In genomic region chr4:118682928-118683327, GRCh38 we compare ENCODE assay signal across 8 cellular contexts. TPM values are rescaled to one million over a fixed set of nuclear protein-coding genes. Genes with fewer than 3 reads are reported as not detected.
A peak's percentile ranks its signal among the peaks of the same experiment; 100 is the strongest.
DNase-seq lines count a peak whose midpoint lies in the region; ATAC-seq and TF ChIP-seq lines count a peak whose summit lies in the region.

No MANE protein-coding gene starts in this region.

- in situ Hi-C loops in mammary epithelial cell (cut with MboI; ENCODE audit: low sequenced_read_pairs in 2 of 2): no loop called here

- H2AFZ ChIP-seq in mammary epithelial cell (ENCODE audit: low read depth, low read length) (peak overlapping the region; percentile 83), neural progenitor cell (replicated peaks) (peak overlapping the region; percentile 65)

- no peak overlapping the region for H3K4me3 ChIP-seq in NB4 (ENCODE audit: low read depth, low read length)
- no peak overlapping the region for H3K4me3 ChIP-seq in mammary epithelial cell (replicated peaks in 1 of 3; ENCODE audit: insufficient read depth in 1 of 3, low read depth in 2 of 3, low read length in 3 of 3)
- H3K4me3 ChIP-seq in neural progenitor cell: no peak overlapping the region
- H3K4me3 ChIP-seq in mucosa of descending colon: no peak overlapping the region

- H3K79me2 ChIP-seq in mammary epithelial cell (ENCODE audit: insufficient read depth, low read length): peaks cover 26% of the 10 kb centered on the region
- peaks cover 27% of the 10 kb centered on the region for H3K79me2 ChIP-seq in neural progenitor cell (ENCODE audit: low read depth)

- BruUV-seq in mammary epithelial cell (replicated peaks; lab: Mats Ljungman, UMichigan): no TSS peak

- H3K9ac ChIP-seq in mammary epithelial cell (ENCODE audit: insufficient read depth, low read length): no peak overlapping the region
- no peak overlapping the region for H3K9ac ChIP-seq in neural progenitor cell

- H3K27ac ChIP-seq in mammary epithelial cell (ENCODE audit: insufficient read depth, low read depth, low read length) (no peak overlapping the region), neural progenitor cell (no peak overlapping the region)

- DNase-seq in Daoy (ENCODE audit: low read depth): peak; percentile 6
- peak; percentile 62 for DNase-seq in NB4 (ENCODE audit: low read depth)
- peak; percentile 5 for DNase-seq in mammary epithelial cell
- peak; percentile 35 for DNase-seq in neural progenitor cell (ENCODE audit: low spot score)
- no peak for DNase-seq in NCI-H128 (lab: John Stamatoyannopoulos, UW; ENCODE audit: unreplicated experiment)
- no peak for DNase-seq in UCSD-AML1 (lab: John Stamatoyannopoulos, UW; ENCODE audit: unreplicated experiment)
- no peak for DNase-seq in stimulated activated naive CD8-positive, alpha-beta T cell treated with anti-CD3 and anti-CD28 coated beads, Interleukin-15, Interleukin-2, amounts not matched to agents 100 U/mL and 50 U/mL, for 24 hours
- DNase-seq in mucosa of descending colon: no peak

- no peaks in the 10 kb centered on the region for H3F3A ChIP-seq in neural progenitor cell (ENCODE audit: low read depth)

- H3K9me3 Mint-ChIP-seq in neural progenitor cell: no peaks in the 10 kb centered on the region

- H3K27me3 Mint-ChIP-seq in neural progenitor cell (ENCODE audit: insufficient read depth, low read depth): peaks cover 2% of the 10 kb centered on the region

- H3K4me2 ChIP-seq in mammary epithelial cell (ENCODE audit: insufficient read depth, low read depth, low read length) (no peak overlapping the region), neural progenitor cell (no peak overlapping the region)

- ATAC-seq in stimulated activated naive CD8-positive, alpha-beta T cell treated with anti-CD3 and anti-CD28 coated beads, Interleukin-15, Interleukin-2, amounts not matched to agents 100 U/mL and 50 U/mL, for 24 hours: no peak
- ATAC-seq in mucosa of descending colon: no peak

- H3K27ac Mint-ChIP-seq in neural progenitor cell: no peak overlapping the region

- dilution Hi-C loops in mammary epithelial cell (cut with HindIII; ENCODE audit: low sequenced_read_pairs): no loop called here

- H3K27me3 ChIP-seq in mammary epithelial cell (ENCODE audit: insufficient read depth, low read length) (no peaks in the 10 kb centered on the region), neural progenitor cell (peaks cover 3% of the 10 kb centered on the region)

- H3K36me3 Mint-ChIP-seq in neural progenitor cell: no peaks in the 10 kb centered on the region

- CTCF ChIA-PET in mammary epithelial cell (lab: Charles Lee; ENCODE audit: low non-redundant PET): no interaction called here

- peaks cover 16% of the 10 kb centered on the region for H3K4me1 Mint-ChIP-seq in neural progenitor cell

- TF ChIP-seq POLR2A in NB4 (IDR thresholded peaks at IDR 0.05; ENCODE audit: extremely low read depth, insufficient read length): no peak

- no peaks in the 10 kb centered on the region for H3K9me3 ChIP-seq in mammary epithelial cell (replicated peaks; ENCODE audit: insufficient read depth, low read length)
- H3K9me3 ChIP-seq in neural progenitor cell (ENCODE audit: low read depth): no peaks in the 10 kb centered on the region
- no peaks in the 10 kb centered on the region for H3K9me3 ChIP-seq in mucosa of descending colon

- peaks cover 10% of the 10 kb centered on the region for H3K4me1 ChIP-seq in mammary epithelial cell (ENCODE audit: insufficient read depth, low read length)
- peaks cover 14% of the 10 kb centered on the region for H3K4me1 ChIP-seq in neural progenitor cell
- peaks cover 10% of the 10 kb centered on the region for H3K4me1 ChIP-seq in mucosa of descending colon (ENCODE audit: low read depth)

- H3K4me3 Mint-ChIP-seq in neural progenitor cell: no peak overlapping the region

- H3K36me3 ChIP-seq in mammary epithelial cell (ENCODE audit: insufficient read depth, low read length): no peaks in the 10 kb centered on the region
- no peaks in the 10 kb centered on the region for H3K36me3 ChIP-seq in neural progenitor cell
- no peaks in the 10 kb centered on the region for H3K36me3 ChIP-seq in mucosa of descending colon (ENCODE audit: low read depth)

- TF ChIP-seq CTCF in NB4 (IDR thresholded peaks at IDR 0.05; ENCODE audit: low read depth, low read length): peak; percentile 39
- TF ChIP-seq CTCF in mammary epithelial cell (conservative IDR thresholded peaks at IDR 0.05 in 1 of 2, IDR thresholded peaks at IDR 0.05 in 1 of 2; ENCODE audit: extremely low read depth in 1 of 2, insufficient read depth in 1 of 2, low read depth in 1 of 2, low read length in 2 of 2): peak; percentile 45 to 54
- TF ChIP-seq CTCF in neural progenitor cell (IDR thresholded peaks at IDR 0.05): peak; percentile 52
- TF ChIP-seq CTCF in mucosa of descending colon (IDR thresholded peaks at IDR 0.05): no peak

- intact Hi-C loops in mammary epithelial cell (cut with micrococcal nuclease) (loop anchor here (10.0 kb wide), 2 partner anchors 148 to 212 kb away; no protein-coding TSS in a partner anchor), mucosa of descending colon (cut with DNase I, micrococcal nuclease) (no loop called here)

- WGBS in mammary epithelial cell (ENCODE audit: low coverage, missing lambda C conversion rate): 0% methylated on average over 1 of the region's 1 CpG

- H4K20me1 ChIP-seq in mammary epithelial cell (ENCODE audit: insufficient read depth, low read length) (no peaks in the 10 kb centered on the region), neural progenitor cell (ENCODE audit: low read depth) (peaks cover 19% of the 10 kb centered on the region)

RNA-seq across cellular contexts. Expression of gene METTL14, which starts 2.3 kb away (rescaled TPM):
- 10.2 and 22.0 TPM in 2 replicates for total RNA-seq in Daoy (2014; rRNA removed; shearing (Covaris generic))
- total RNA-seq in mammary epithelial cell: 10 to 100 TPM; 22.0 to 36.5 TPM
- 12.2 TPM for polyA plus RNA-seq in mammary epithelial cell
- 3.7 TPM for polyA minus RNA-seq in mammary epithelial cell
- total RNA-seq in neural progenitor cell (ENCODE audit: low replicate concordance): 43.2 and 52.4 TPM in 2 replicates
- 10 to 100 TPM; 33.6 to 53.6 (median 36.4) TPM for total RNA-seq in mucosa of descending colon

Comparison
In these comparisons a context has a peak if more than half of its experiments do, and no peak if none do; other contexts are left out.
1. DNase-seq: peak in Daoy (single experiment), NB4 (single experiment), mammary epithelial cell (single experiment) and neural progenitor cell (single experiment); none in NCI-H128 (single experiment), UCSD-AML1 (single experiment), stimulated activated naive CD8-positive, alpha-beta T cell treated with anti-CD3 and anti-CD28 coated beads, Interleukin-15, Interleukin-2, amounts not matched to agents 100 U/mL and 50 U/mL, for 24 hours (single experiment) and mucosa of descending colon (0 of 3).